In the genomic region with DNA sequence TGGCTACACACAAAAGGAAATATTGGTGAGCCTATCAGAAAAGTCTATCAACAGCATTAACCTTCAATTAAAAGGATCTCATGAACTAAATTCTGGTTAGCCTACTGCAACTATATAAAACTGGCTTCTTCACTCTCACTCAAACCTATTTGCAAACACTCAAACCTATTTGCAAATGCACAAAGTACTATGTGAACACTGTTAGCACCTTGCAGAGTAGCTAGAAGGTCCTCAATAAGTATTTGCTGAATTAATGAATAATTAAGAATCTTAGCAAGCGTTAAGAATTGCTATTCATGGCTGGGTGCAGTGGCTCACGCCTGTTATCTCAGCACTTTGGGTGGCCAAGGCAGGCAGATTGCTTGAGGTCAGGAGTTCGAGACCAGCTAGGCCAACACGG, we compare ENCODE assay signal across 28 cellular contexts.
"Had no signal": no experiment of that assay in that cellular context is flagged by ENCODE, and none has a peak within 500 bp of the region (broad histone marks: within the 10 kb centered on the region; RNA-seq: fewer than 3 reads in every experiment).

No MANE protein-coding gene starts in this region.

- H3K4me3 Mint-ChIP-seq: dendritic cell treated with granulocyte-macrophage colony-stimulating factor and Interleukin-4, amounts not matched to agents 40 ng/mL and 50 ng/mL, for 4 days; endodermal cell; nephron progenitor cell had no signal

- H3K27me3 Mint-ChIP-seq: dendritic cell treated with granulocyte-macrophage colony-stimulating factor and Interleukin-4, amounts not matched to agents 40 ng/mL and 50 ng/mL, for 4 days; naive thymus-derived CD8-positive, alpha-beta T cell had no signal

- H3K4me1 ChIP-seq: colonic mucosa, psoas muscle had no signal

- H3K27me3 ChIP-seq: colonic mucosa, gastrocnemius medialis, heart left ventricle, hepatocyte, sigmoid colon, stomach, thyroid gland had no signal

- DNase-seq: colonic mucosa; effector CD8-positive, alpha-beta T cell; endodermal cell; foreskin fibroblast; gastrocnemius medialis; heart left ventricle; kidney; mammary epithelial cell; mesendoderm; midbrain; naive thymus-derived CD8-positive, alpha-beta T cell; nephron progenitor cell; nucleus accumbens; posterior cingulate gyrus; psoas muscle; right cardiac atrium; sigmoid colon; stimulated activated CD4-positive, alpha-beta T cell treated with anti-CD3 and anti-CD28 coated beads, Interleukin-2, amount 100 ng/mL, for 24 hours; stimulated activated CD4-positive, alpha-beta T cell treated with anti-CD3 and anti-CD28 coated beads, Interleukin-4, amount 100 ng/mL, for 24 hours; stimulated activated naive CD4-positive, alpha-beta T cell treated with Interleukin-2 at 50 U/mL for 16 hours; stomach; thyroid gland; trophoblast cell had no signal

- H3K36me3 ChIP-seq: colonic mucosa, gastrocnemius medialis, sigmoid colon, stomach, thyroid gland had no signal

- H3K27ac ChIP-seq: colonic mucosa, epithelial cell of prostate, gastrocnemius medialis, hepatocyte, psoas muscle, thyroid gland had no signal

- H3K4me3 ChIP-seq: colonic mucosa, hepatocyte, thyroid gland had no signal

- H3K9me3 Mint-ChIP-seq: dendritic cell treated with granulocyte-macrophage colony-stimulating factor and Interleukin-4, amounts not matched to agents 40 ng/mL and 50 ng/mL, for 4 days; endodermal cell; naive thymus-derived CD8-positive, alpha-beta T cell; nephron progenitor cell; stimulated activated effector memory CD8-positive, alpha-beta T cell treated with anti-CD3 and anti-CD28 coated beads, Interleukin-12 subunit alpha, Interleukin-12 subunit beta, amount 100 ng/mL, for 72 hours had no signal

- H3K9me3 ChIP-seq: colonic mucosa, gastrocnemius medialis, heart left ventricle, psoas muscle, sigmoid colon, stomach, thyroid gland had no signal

- ATAC-seq: esophagus mucosa; gastrocnemius medialis; heart left ventricle; psoas muscle; right cardiac atrium; stimulated activated effector memory CD8-positive, alpha-beta T cell treated with anti-CD3 and anti-CD28 coated beads, Interleukin-12 subunit alpha, Interleukin-12 subunit beta, amount 100 ng/mL, for 72 hours had no signal

- H3K27ac Mint-ChIP-seq: endodermal cell, nephron progenitor cell had no signal
